In the genomic region with DNA sequence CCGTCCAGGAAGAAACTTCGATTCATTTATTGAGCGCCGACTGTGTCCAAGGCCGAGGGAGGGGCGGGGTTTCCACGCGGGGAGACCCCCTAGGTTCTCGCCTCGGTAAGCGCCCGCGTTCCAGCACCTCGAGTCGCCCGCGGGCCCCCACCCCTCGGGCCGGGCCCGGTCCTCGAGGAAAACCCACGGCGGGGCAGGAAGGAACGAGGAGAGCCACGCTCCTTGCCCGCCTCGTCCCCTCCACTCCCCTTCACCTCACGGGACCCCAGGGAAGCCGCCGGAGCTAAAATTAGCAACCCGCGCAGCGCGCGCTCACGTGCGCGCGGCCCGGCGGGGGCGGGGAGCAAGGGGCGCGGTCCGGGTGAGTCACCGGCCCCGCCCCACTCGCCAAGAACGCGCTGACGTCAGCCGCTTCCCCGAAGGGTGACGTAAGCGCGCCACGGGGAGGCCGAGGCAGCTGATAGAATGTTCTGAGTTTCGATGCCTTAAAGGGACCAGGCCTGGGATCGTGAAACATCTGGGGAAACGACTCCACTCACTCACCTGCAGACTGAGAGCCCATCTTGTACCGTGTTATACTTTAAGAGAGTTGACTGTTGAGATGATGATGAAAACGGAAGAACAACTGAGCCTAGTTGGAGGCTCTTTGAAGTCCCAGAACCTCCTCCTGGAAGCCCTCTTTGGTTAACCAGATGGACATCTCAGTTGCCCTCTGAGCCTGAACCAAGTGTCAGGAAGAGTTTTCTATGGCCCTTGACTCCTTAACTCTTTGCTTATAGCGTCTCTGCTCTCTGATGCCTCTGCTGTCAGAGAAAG, we compare ENCODE assay signal across 8 cellular contexts. TPM values are rescaled to one million over a fixed set of nuclear protein-coding genes. Genes with fewer than 3 reads are reported as not detected.
DNase-seq lines count a peak whose midpoint lies in the region; ATAC-seq and TF ChIP-seq lines count a peak whose summit lies in the region.

No MANE protein-coding gene starts in this region.

- H3K36me3 Mint-ChIP-seq in nephron (ENCODE audit: low read depth), result no peaks in the 10 kb centered on the region

- TF ChIP-seq CTCF in RWPE2 (IDR thresholded peaks at IDR 0.05; ENCODE audit: poor library complexity, severe bottlenecking) (no peak), nephron (IDR thresholded peaks at IDR 0.05; ENCODE audit: unreplicated experiment in 3 of 3) (no peak)

- peak overlapping the region; percentile 54 for H3K4me3 ChIP-seq in RWPE2 (ENCODE audit: severe bottlenecking)

- peaks cover 11% of the 10 kb centered on the region for H3K4me1 Mint-ChIP-seq in nephron

- H3K36me3 ChIP-seq in RWPE2 (ENCODE audit: low read depth), result no peaks in the 10 kb centered on the region

- no peaks in the 10 kb centered on the region for H3K4me1 ChIP-seq in RWPE2 (ENCODE audit: insufficient read depth, poor library complexity, severe bottlenecking)

- peaks cover 7% of the 10 kb centered on the region for H3K27me3 Mint-ChIP-seq in nephron (ENCODE audit: low read depth)

- H3K27me3 ChIP-seq in RWPE2 (ENCODE audit: insufficient read depth, poor library complexity, severe bottlenecking), result no peaks in the 10 kb centered on the region

- H3K9me3 Mint-ChIP-seq in nephron, result no peaks in the 10 kb centered on the region

- H3K27ac Mint-ChIP-seq in nephron, result peak overlapping the region; percentile 94 to 95 (median 95)

- H3K9me3 ChIP-seq in RWPE2 (ENCODE audit: severe bottlenecking), result no peaks in the 10 kb centered on the region

- peak overlapping the region; percentile 19 for H3K27ac ChIP-seq in RWPE2 (ENCODE audit: poor library complexity, severe bottlenecking)

- peak overlapping the region; percentile 85 to 88 (median 86) for H3K4me3 Mint-ChIP-seq in nephron

- peak; percentile 92 for DNase-seq in ELR (ENCODE audit: low read depth)
- DNase-seq in H4 (ENCODE audit: low spot score), result peak; percentile 85
- DNase-seq in LHCN-M2 (ENCODE audit: low read depth), result peak; percentile 88
- peak; percentile 51 for DNase-seq in RWPE2 (ENCODE audit: low spot score)
- DNase-seq in activated effector memory CD4-positive, alpha-beta T cell treated with anti-CD3 and anti-CD28 coated beads, Interleukin-2, amount 50 U/mL, for 16 hours, result peak; percentile 96
- DNase-seq in fibroblast of the conjunctiva (ENCODE audit: low read depth), result peak; percentile 92
- peak; percentile 92 for DNase-seq in stimulated activated naive CD8-positive, alpha-beta T cell treated with anti-CD3 and anti-CD28 coated beads, Interleukin-15, Interleukin-2, amounts not matched to agents 100 U/mL and 50 U/mL, for 24 hours

- peak; percentile 66 for ATAC-seq in RWPE2 (ENCODE audit: low read depth)
- ATAC-seq in stimulated activated naive CD8-positive, alpha-beta T cell treated with anti-CD3 and anti-CD28 coated beads, Interleukin-15, Interleukin-2, amounts not matched to agents 100 U/mL and 50 U/mL, for 24 hours, result peak; percentile 91

RNA-seq across cellular contexts. Expression of gene ATF3, which starts 49.7 kb away (rescaled TPM):
- total RNA-seq in H4 (2014; rRNA removed; shearing (Covaris generic)), result 9.1 and 13.3 TPM in 2 replicates
- total RNA-seq in LHCN-M2 (2014; rRNA removed), result 0.58 and 1.1 TPM in 2 replicates
- 1.0 TPM for polyA plus RNA-seq in LHCN-M2 (2012)

Comparison
In these comparisons a context has a peak if more than half of its experiments do, and no peak if none do; other contexts are left out.
1. Peak in every context shown above with its lines: DNase-seq, ATAC-seq, H3K4me3 ChIP-seq and H3K27ac ChIP-seq.